23 cellular contexts compared by ENCODE assay signal in genomic region chr10:121087688-121088087, GRCh38.
DNase-seq lines count a peak whose midpoint lies in the region; ATAC-seq, FAIRE-seq and TF ChIP-seq lines count a peak whose summit lies in the region.
"Had no signal": no experiment of that assay in that cellular context is flagged by ENCODE, and none has a peak within 500 bp of the region (broad histone marks: within the 10 kb centered on the region; RNA-seq: fewer than 3 reads in every experiment).

No MANE protein-coding gene starts in this region.

- H2BK5ac ChIP-seq in trophoblast cell (ENCODE audit: low read depth, low read length, poor library complexity): no peak overlapping the region

- H3K4me1 Mint-ChIP-seq in brain: peaks cover 52% of the 10 kb centered on the region
- no peaks in the 10 kb centered on the region for H3K4me1 Mint-ChIP-seq in naive thymus-derived CD4-positive, alpha-beta T cell
- H3K4me1 Mint-ChIP-seq: B cell had no signal

- no peak for TF ChIP-seq POLR2A in GM12892 (IDR thresholded peaks at IDR 0.05; ENCODE audit: low read depth, low read length)

- no peak overlapping the region for H2AFZ ChIP-seq in trophoblast cell (ENCODE audit: insufficient read depth, low read length, poor library complexity)
- H2AFZ ChIP-seq: GM23248, PC-9 had no signal

- H3K9ac ChIP-seq in trophoblast cell (ENCODE audit: low read length) (no peak overlapping the region), kidney (ENCODE audit: low read length in 2 of 2) (no peak overlapping the region)
- H3K9ac ChIP-seq: GM23248 had no signal

- DNase-seq in GM12892 (ENCODE audit: insufficient read length) (no peak), trophoblast cell (no peak), kidney (no peak), aorta (no peak), BE2C (no peak)
- no peak for DNase-seq in naive thymus-derived CD4-positive, alpha-beta T cell
- DNase-seq: GM23248, H9, KBM-7, MG63, NCI-H1105 treated with DMSO at 0.1 percent for 48 hours, NCI-H146, NCI-H2029, NCI-H526 treated with DMSO at 0.1 percent for 48 hours, PC-9, SJCRH30 had no signal

- peak overlapping the region in 3 of 5 experiments; percentile 17 to 56 (median 19) for H3K27ac Mint-ChIP-seq in brain
- H3K27ac Mint-ChIP-seq in naive thymus-derived CD4-positive, alpha-beta T cell: no peak overlapping the region
- H3K27ac Mint-ChIP-seq: B cell, CD14-positive monocyte had no signal

- FAIRE-seq in GM12892 (lab: Jason Lieb, UNC) (peak; percentile 24), kidney (lab: Jason Lieb, UNC) (no peak)
- FAIRE-seq: D721Med had no signal

- H3K9me3 Mint-ChIP-seq in brain: peaks cover 0 to 9% (median 5%) of the 10 kb centered on the region in 5 experiments
- peaks cover 0 to 7% (median 3%) of the 10 kb centered on the region in 11 donors for H3K9me3 Mint-ChIP-seq in naive thymus-derived CD4-positive, alpha-beta T cell

- intact Hi-C loops in naive thymus-derived CD4-positive, alpha-beta T cell (cut with micrococcal nuclease): no loop called here
- intact Hi-C loops in kidney (cut with DNase I) (no loop called here), aorta (cut with DNase I) (no loop called here)

- peaks cover 10% of the 10 kb centered on the region for H3K27me3 Mint-ChIP-seq in brain
- H3K27me3 Mint-ChIP-seq in naive thymus-derived CD4-positive, alpha-beta T cell: peaks cover 0 to 12% (median 6%) of the 10 kb centered on the region in 5 donors
- H3K27me3 Mint-ChIP-seq: B cell had no signal

- H3K4me3 Mint-ChIP-seq in brain: peak overlapping the region in 2 of 5 experiments; percentile 6 to 19
- H3K4me3 Mint-ChIP-seq in naive thymus-derived CD4-positive, alpha-beta T cell: no peak overlapping the region
- H3K4me3 Mint-ChIP-seq: B cell, CD14-positive monocyte had no signal

- H3K36me3 Mint-ChIP-seq in brain: no peaks in the 10 kb centered on the region
- no peaks in the 10 kb centered on the region for H3K36me3 Mint-ChIP-seq in naive thymus-derived CD4-positive, alpha-beta T cell
- H3K36me3 Mint-ChIP-seq: CD14-positive monocyte had no signal

- H3K4me2 ChIP-seq in trophoblast cell (ENCODE audit: low read length): no peak overlapping the region
- H3K4me2 ChIP-seq: PC-9 had no signal

- H3K27me3 ChIP-seq in naive thymus-derived CD4-positive, alpha-beta T cell (ENCODE audit: control insufficient read depth in 2 of 2, insufficient read depth in 2 of 2, low read length in 2 of 2): no peaks in the 10 kb centered on the region
- H3K27me3 ChIP-seq in trophoblast cell (ENCODE audit: insufficient read depth, low read length): no peaks in the 10 kb centered on the region
- H3K27me3 ChIP-seq in aorta (ENCODE audit: control insufficient read depth in 1 of 2, insufficient read depth in 2 of 2, low read length in 1 of 2): no peaks in the 10 kb centered on the region
- H3K27me3 ChIP-seq in BE2C: no peaks in the 10 kb centered on the region
- H3K27me3 ChIP-seq: MG63, SJCRH30 had no signal

- H3K79me1 ChIP-seq in trophoblast cell (ENCODE audit: low read length): no peaks in the 10 kb centered on the region

- no peak overlapping the region for H3K14ac ChIP-seq in trophoblast cell (ENCODE audit: low read length)

- no peak overlapping the region for H4K12ac ChIP-seq in trophoblast cell (ENCODE audit: low read depth, low read length)

- H2BK120ac ChIP-seq in trophoblast cell (ENCODE audit: insufficient read depth, low read length, poor library complexity): no peak overlapping the region

- WGBS in trophoblast cell (ENCODE audit: extremely low coverage, insufficient coverage, insufficient read length): no CpG with 5 or more reads among the region's 4 CpGs
- WGBS in aorta, 2 donors: 91 to 96% methylated on average over 4 of the region's 4 CpGs

- POLR2A ChIA-PET in naive thymus-derived CD4-positive, alpha-beta T cell (lab: Charles Lee): no interaction called here

- CTCF ChIA-PET in naive thymus-derived CD4-positive, alpha-beta T cell (lab: Charles Lee): no interaction called here

- no peak overlapping the region for H2BK12ac ChIP-seq in trophoblast cell (ENCODE audit: low read length)

- no peaks in the 10 kb centered on the region for H3K79me2 ChIP-seq in trophoblast cell (ENCODE audit: control insufficient read depth, insufficient read depth, low read length, poor library complexity)

- no peak overlapping the region for H4K8ac ChIP-seq in trophoblast cell (ENCODE audit: low read depth, low read length)

- no peaks in the 10 kb centered on the region for H3K36me3 ChIP-seq in naive thymus-derived CD4-positive, alpha-beta T cell (ENCODE audit: control insufficient read depth in 2 of 3, insufficient read depth in 3 of 3, low read length in 3 of 3)
- H3K36me3 ChIP-seq in trophoblast cell (ENCODE audit: control insufficient read depth in 1 of 2, insufficient read depth in 2 of 2, low read length in 2 of 2): no peaks in the 10 kb centered on the region
- H3K36me3 ChIP-seq in kidney (ENCODE audit: control insufficient read depth in 1 of 2, insufficient read depth in 2 of 2, low read length in 2 of 2): no peaks in the 10 kb centered on the region
- no peaks in the 10 kb centered on the region for H3K36me3 ChIP-seq in aorta (ENCODE audit: control insufficient read depth in 1 of 2, insufficient read depth in 2 of 2, low read length in 1 of 2)
- no peaks in the 10 kb centered on the region for H3K36me3 ChIP-seq in BE2C
- H3K36me3 ChIP-seq: MG63, SJCRH30 had no signal

- no peak overlapping the region for H2AK5ac ChIP-seq in trophoblast cell (ENCODE audit: low read length)

- peak overlapping the region; percentile 18 for H3K23ac ChIP-seq in trophoblast cell (ENCODE audit: low read length)

- peak; percentile 32 for ATAC-seq in naive thymus-derived CD4-positive, alpha-beta T cell
- no peak for ATAC-seq in GM21447 (IDR thresholded peaks at IDR 0.05; ENCODE audit: unreplicated experiment)
- no peak for ATAC-seq in aorta (ENCODE audit: low FRiP score)
- ATAC-seq: Right ventricle myocardium inferior, SK-N-SH treated with all-trans-retinoic acid at 6 μM for 48 hours had no signal

- no peaks in the 10 kb centered on the region for H3K9me3 ChIP-seq in naive thymus-derived CD4-positive, alpha-beta T cell (ENCODE audit: control insufficient read depth in 2 of 3, low read length in 3 of 3)
- H3K9me3 ChIP-seq in trophoblast cell (ENCODE audit: insufficient read depth, low read depth, low read length) (no peaks in the 10 kb centered on the region), kidney (ENCODE audit: control insufficient read depth in 1 of 2, low read length in 2 of 2) (no peaks in the 10 kb centered on the region), aorta (ENCODE audit: control insufficient read depth, low read length) (no peaks in the 10 kb centered on the region), BE2C (no peaks in the 10 kb centered on the region)
- H3K9me3 ChIP-seq: MG63, SJCRH30 had no signal

- H3K4me1 ChIP-seq in naive thymus-derived CD4-positive, alpha-beta T cell (ENCODE audit: control insufficient read depth in 2 of 2, insufficient read depth in 2 of 2, low read length in 2 of 2): no peaks in the 10 kb centered on the region
- H3K4me1 ChIP-seq in trophoblast cell (ENCODE audit: control insufficient read depth in 1 of 2, insufficient read depth in 2 of 2, low read length in 2 of 2) (peaks cover 0 to 3% of the 10 kb centered on the region in 2 experiments), kidney (ENCODE audit: control insufficient read depth in 1 of 2, insufficient read depth in 1 of 2, low read depth in 1 of 2, low read length in 2 of 2) (peaks cover 0 to 3% of the 10 kb centered on the region in 2 donors), aorta (ENCODE audit: control insufficient read depth in 1 of 2, insufficient read depth in 2 of 2, low read length in 2 of 2) (no peaks in the 10 kb centered on the region), BE2C (peaks cover 29% of the 10 kb centered on the region)

- no peak overlapping the region for H3K4me3 ChIP-seq in naive thymus-derived CD4-positive, alpha-beta T cell (ENCODE audit: low read length)
- H3K4me3 ChIP-seq in trophoblast cell (ENCODE audit: low read depth, low read length) (no peak overlapping the region), kidney (ENCODE audit: low read length in 2 of 2) (no peak overlapping the region), aorta (ENCODE audit: low read length in 2 of 2) (no peak overlapping the region), BE2C (ENCODE audit: low read depth, low read length) (no peak overlapping the region)
- H3K4me3 ChIP-seq: GM23248, MG63, PC-9, SJCRH30 had no signal

- no peak overlapping the region for H3K27ac ChIP-seq in naive thymus-derived CD4-positive, alpha-beta T cell (ENCODE audit: low read depth, low read length)
- no peak overlapping the region for H3K27ac ChIP-seq in trophoblast cell (ENCODE audit: low read depth, low read length)
- no peak overlapping the region for H3K27ac ChIP-seq in kidney (ENCODE audit: low read depth in 2 of 2, low read length in 2 of 2)
- H3K27ac ChIP-seq in aorta (ENCODE audit: low read depth in 1 of 2, low read length in 2 of 2): no peak overlapping the region
- H3K27ac ChIP-seq: GM23248, PC-9, SJCRH30 had no signal

- TF ChIP-seq CTCF in brain (conservative IDR thresholded peaks at IDR 0.05) (no peak), kidney (IDR thresholded peaks at IDR 0.05; ENCODE audit: borderline replicate concordance, extremely low read depth, insufficient read depth) (no peak), BE2C (IDR thresholded peaks at IDR 0.05; ENCODE audit: low read depth, low read length) (no peak)

- H3K4ac ChIP-seq in trophoblast cell (ENCODE audit: low read depth, low read length): no peak overlapping the region

- no peak overlapping the region for H3K18ac ChIP-seq in trophoblast cell (ENCODE audit: low read length)

- H4K91ac ChIP-seq in trophoblast cell (ENCODE audit: low read depth, low read length): no peak overlapping the region

Comparison
In these comparisons a context has a peak if more than half of its experiments do, and no peak if none do; other contexts are left out.
1. H3K27ac Mint-ChIP-seq: peak in brain (3 of 5); none in naive thymus-derived CD4-positive, alpha-beta T cell (0 of 9).